Comparison of ENCODE assay signal across 3 cellular contexts in the genomic region with DNA sequence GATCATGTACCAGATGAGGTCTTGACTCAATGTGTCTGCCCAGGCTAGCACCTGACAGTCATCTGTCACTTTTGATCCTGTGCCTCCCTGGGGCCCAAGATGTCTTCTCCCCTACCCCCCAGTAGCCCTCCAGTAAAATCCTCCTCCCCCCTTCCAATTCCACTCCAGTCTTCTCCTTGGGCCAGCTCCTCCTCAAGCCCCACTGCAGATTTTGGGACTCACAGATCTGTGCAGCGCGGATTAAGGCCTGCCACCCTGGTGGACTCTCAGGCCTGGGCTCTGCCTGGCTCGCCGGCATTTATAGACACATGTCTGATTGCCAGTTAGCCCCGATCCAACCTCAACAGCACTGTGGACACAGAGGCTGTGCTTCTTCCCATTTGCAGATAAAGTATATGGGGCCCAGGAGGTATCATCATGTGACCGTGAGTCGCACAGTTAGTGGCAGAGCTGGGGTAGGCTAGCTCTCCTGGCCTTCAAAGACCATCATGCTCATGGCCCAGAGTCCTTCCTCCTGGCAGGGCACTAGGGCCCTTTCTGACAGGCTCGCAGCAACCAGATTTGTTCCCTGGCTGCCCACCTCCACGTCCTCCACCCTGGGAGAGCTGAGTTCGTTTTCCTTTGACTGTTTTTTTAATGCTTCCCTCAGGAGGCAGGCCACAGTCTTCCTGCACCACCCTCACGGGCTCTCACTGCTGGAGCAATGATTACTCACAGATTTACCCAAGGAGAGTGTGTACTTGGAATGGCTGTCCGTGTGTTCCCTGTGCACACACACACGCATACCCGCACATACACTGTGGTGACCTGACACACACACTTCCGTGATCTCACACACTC.
TF ChIP-seq lines count a peak whose summit lies in the region.

No MANE protein-coding gene starts in this region.

TF ChIP-seq in A549, 52 proteins besides CTCF, POLR2A, EP300 and RAD21:
- no peak for TF ChIP-seq CBX2 (IDR thresholded peaks at IDR 0.05; ENCODE audit: borderline replicate concordance, low read depth)
- TF ChIP-seq, protein P1, sequence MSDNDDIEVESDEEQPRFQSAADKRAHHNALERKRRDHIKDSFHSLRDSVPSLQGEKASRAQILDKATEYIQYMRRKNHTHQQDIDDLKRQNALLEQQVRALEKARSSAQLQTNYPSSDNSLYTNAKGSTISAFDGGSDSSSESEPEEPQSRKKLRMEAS (IDR thresholded peaks at IDR 0.05), result 0 out of 2 replicates have a peak, but pooled peaks have one; percentile 36
- no peak for TF ChIP-seq CBX8 (IDR thresholded peaks at IDR 0.05)
- no peak for TF ChIP-seq FOSL2 (IDR thresholded peaks at IDR 0.05)
- no peak for TF ChIP-seq FOSL2 (CRISPR knock-in tag; IDR thresholded peaks at IDR 0.05)
TF ChIP-seq in A549: peak in this region for 1.

TF ChIP-seq in IMR-90, 13 proteins besides CTCF, POLR2A, EP300 and RAD21:
- TF ChIP-seq MXI1 (IDR thresholded peaks at IDR 0.05; ENCODE audit: borderline replicate concordance, low read depth, low read length), result no peak
- TF ChIP-seq RFX5 (IDR thresholded peaks at IDR 0.05; ENCODE audit: low read depth, low read length), result no peak
- TF ChIP-seq CHD1 (IDR thresholded peaks at IDR 0.05; ENCODE audit: low read depth, low read length), result no peak

TF ChIP-seq in HepG2, 621 proteins besides CTCF, POLR2A, EP300 and RAD21:
- TF ChIP-seq, protein P2, sequence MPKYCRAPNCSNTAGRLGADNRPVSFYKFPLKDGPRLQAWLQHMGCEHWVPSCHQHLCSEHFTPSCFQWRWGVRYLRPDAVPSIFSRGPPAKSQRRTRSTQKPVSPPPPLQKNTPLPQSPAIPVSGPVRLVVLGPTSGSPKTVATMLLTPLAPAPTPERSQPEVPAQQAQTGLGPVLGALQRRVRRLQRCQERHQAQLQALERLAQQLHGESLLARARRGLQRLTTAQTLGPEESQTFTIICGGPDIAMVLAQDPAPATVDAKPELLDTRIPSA (CRISPR knock-in tag; IDR thresholded peaks at IDR 0.05; ENCODE audit: borderline replicate concordance), result no peak
- TF ChIP-seq PRPF4 (IDR thresholded peaks at IDR 0.05; ENCODE audit: low read depth, low read length, poor library complexity, severe bottlenecking) (no peak), ZNF607 (CRISPR knock-in tag; IDR thresholded peaks at IDR 0.05; ENCODE audit: borderline replicate concordance) (no peak), ZNF292 (CRISPR knock-in tag; IDR thresholded peaks at IDR 0.05; ENCODE audit: borderline replicate concordance, low read depth) (no peak), ZNF782 (CRISPR knock-in tag; IDR thresholded peaks at IDR 0.05; ENCODE audit: borderline replicate concordance) (no peak)
- TF ChIP-seq, protein P3, sequence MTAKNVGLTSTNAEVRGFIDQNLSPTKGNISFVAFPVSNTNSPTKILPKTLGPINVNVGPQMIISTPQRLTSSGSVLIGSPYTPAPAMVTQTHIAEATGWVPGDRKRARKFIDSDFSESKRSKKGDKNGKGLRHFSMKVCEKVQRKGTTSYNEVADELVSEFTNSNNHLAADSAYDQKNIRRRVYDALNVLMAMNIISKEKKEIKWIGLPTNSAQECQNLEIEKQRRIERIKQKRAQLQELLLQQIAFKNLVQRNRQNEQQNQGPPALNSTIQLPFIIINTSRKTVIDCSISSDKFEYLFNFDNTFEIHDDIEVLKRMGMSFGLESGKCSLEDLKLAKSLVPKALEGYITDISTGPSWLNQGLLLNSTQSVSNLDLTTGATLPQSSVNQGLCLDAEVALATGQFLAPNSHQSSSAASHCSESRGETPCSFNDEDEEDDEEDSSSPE (CRISPR knock-in tag; IDR thresholded peaks at IDR 0.05), result no peak
